ENCODE assay signal across 25 cellular contexts in the genomic region with DNA sequence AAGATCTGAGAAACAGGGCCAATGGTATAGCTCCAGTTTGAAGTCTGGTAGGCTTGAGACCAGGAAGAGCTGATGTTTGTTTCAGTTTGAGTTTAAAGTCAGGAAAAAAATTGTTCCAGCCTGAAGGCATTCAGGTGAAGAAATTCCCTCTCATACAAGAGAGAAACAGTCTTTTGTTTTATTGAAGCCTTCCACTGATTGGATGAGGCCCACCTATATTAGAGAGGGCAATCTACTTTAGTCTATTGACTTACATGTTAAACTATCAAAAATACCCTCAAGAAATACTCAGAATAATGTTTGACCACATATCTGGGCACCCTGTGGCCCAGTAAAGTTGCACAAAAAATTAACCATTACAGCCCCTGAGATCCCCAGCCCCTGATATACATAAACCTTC.
"Had no signal": no experiment of that assay in that cellular context is flagged by ENCODE, and none has a peak within 500 bp of the region (broad histone marks: within the 10 kb centered on the region; RNA-seq: fewer than 3 reads in every experiment).

No MANE protein-coding gene starts in this region.

- H3K27me3 ChIP-seq: colonic mucosa, esophagus squamous epithelium, gastrocnemius medialis, left lung had no signal

- H3K4me3 ChIP-seq: colonic mucosa, esophagus squamous epithelium, gastrocnemius medialis, heart right ventricle, left lung, lower lobe of right lung, mucosa of descending colon had no signal

- ATAC-seq: effector memory CD8-positive, alpha-beta T cell; esophagus mucosa; gastrocnemius medialis; heart right ventricle; left cardiac atrium; left lung; left ventricle myocardium superior; lower lobe of right lung; mucosa of descending colon had no signal

- DNase-seq: colonic mucosa; cortex of kidney; effector CD8-positive, alpha-beta T cell; effector memory CD8-positive, alpha-beta T cell; endodermal cell; erythroblast; esophagus squamous epithelium; foreskin fibroblast; foreskin melanocyte; gastrocnemius medialis; glutamatergic neuron; head of caudate nucleus; heart right ventricle; hippocampal formation; left cardiac atrium; left lung; left ventricle myocardium superior; lower lobe of right lung; mesenchymal stem cell; mucosa of descending colon; naive B cell had no signal

- H3K27ac ChIP-seq: colonic mucosa, esophagus squamous epithelium, gastrocnemius medialis, heart right ventricle, left lung, lower lobe of right lung had no signal

- FAIRE-seq: endometrium, islet of Langerhans, keratinocyte had no signal

- H3K36me3 ChIP-seq: colonic mucosa, esophagus squamous epithelium, gastrocnemius medialis, heart right ventricle, left lung, lower lobe of right lung had no signal

- H3K4me1 ChIP-seq: colonic mucosa had no signal

- H3K9me3 ChIP-seq: colonic mucosa, esophagus squamous epithelium, gastrocnemius medialis, heart right ventricle, left lung, lower lobe of right lung, mucosa of descending colon had no signal
